2 cellular contexts compared by ENCODE assay signal in genomic region chrX:72220375-72220774, GRCh38. TPM values are rescaled to one million over a fixed set of nuclear protein-coding genes. Genes with fewer than 3 reads are reported as not detected.
"Had no signal": no experiment of that assay in that cellular context is flagged by ENCODE, and none has a peak within 500 bp of the region (broad histone marks: within the 10 kb centered on the region; RNA-seq: fewer than 3 reads in every experiment).

No MANE protein-coding gene starts in this region.

RNA-seq across cellular contexts. Expression of gene ERCC6L, which starts 18.5 kb away (rescaled TPM):
- total RNA-seq: ascending aorta, body of pancreas had no signal
